In genomic region chr2:23564618-23564967, GRCh38 we compare ENCODE assay signal across 12 cellular contexts.
DNase-seq lines count a peak whose midpoint lies in the region; ATAC-seq, FAIRE-seq and TF ChIP-seq lines count a peak whose summit lies in the region.
"Had no signal": no experiment of that assay in that cellular context is flagged by ENCODE, and none has a peak within 500 bp of the region (broad histone marks: within the 10 kb centered on the region; RNA-seq: fewer than 3 reads in every experiment).

No MANE protein-coding gene starts in this region.

- H2BK15ac ChIP-seq in mesenchymal stem cell (ENCODE audit: low read depth, poor library complexity, severe bottlenecking) = no peak overlapping the region

- peak overlapping the region; percentile 55 for H2AK5ac ChIP-seq in mesenchymal stem cell (ENCODE audit: low read length, severe bottlenecking)

- no peak overlapping the region for H3K23ac ChIP-seq in mesenchymal stem cell (ENCODE audit: low read length in 2 of 2)

- H2BK5ac ChIP-seq in mesenchymal stem cell (ENCODE audit: low read depth, low read length, poor library complexity, severe bottlenecking) = no peak overlapping the region

- 90% methylated on average over 7 of the region's 7 CpGs for WGBS in mesenchymal stem cell

- no peak overlapping the region for H3K9ac ChIP-seq in mesenchymal stem cell (ENCODE audit: low read length)

- H2AFZ ChIP-seq in mesenchymal stem cell (ENCODE audit: low read depth, low read length) = no peak overlapping the region

- no peak overlapping the region for H3K14ac ChIP-seq in mesenchymal stem cell (ENCODE audit: low read length in 2 of 2)

- no peak overlapping the region for H3K4me3 Mint-ChIP-seq in HFFc6
- H3K4me3 Mint-ChIP-seq: CD4-positive, alpha-beta T cell had no signal

- H3K27me3 Mint-ChIP-seq in HFFc6 (ENCODE audit: insufficient read depth) = peaks cover 6% of the 10 kb centered on the region
- H3K27me3 Mint-ChIP-seq: CD4-positive, alpha-beta T cell had no signal

- H4K8ac ChIP-seq in mesenchymal stem cell (ENCODE audit: low read length) = no peak overlapping the region

- H3K27me3 ChIP-seq in mesenchymal stem cell (ENCODE audit: control insufficient read depth in 1 of 2, insufficient read depth in 1 of 2, low read length in 2 of 2) = peaks cover 0 to 2% of the 10 kb centered on the region in 2 experiments

- H3K9me3 ChIP-seq in mesenchymal stem cell (ENCODE audit: control insufficient read depth, low read length) = no peaks in the 10 kb centered on the region

- H2BK12ac ChIP-seq in mesenchymal stem cell (ENCODE audit: low read length in 2 of 2) = no peak overlapping the region

- peaks cover 29% of the 10 kb centered on the region for H3K4me1 ChIP-seq in mesenchymal stem cell (ENCODE audit: control insufficient read depth, insufficient read depth, low read depth, low read length)

- H3K4me1 Mint-ChIP-seq in HFFc6 (ENCODE audit: low read depth) = peaks cover 53% of the 10 kb centered on the region

- H3K4me2 ChIP-seq in mesenchymal stem cell (ENCODE audit: low read length, poor library complexity, severe bottlenecking) = no peak overlapping the region

- no peak for FAIRE-seq in HTR-8/SVneo (lab: Jason Lieb, UNC)
- FAIRE-seq: H54, TTC549 had no signal

- no peaks in the 10 kb centered on the region for H3K9me3 Mint-ChIP-seq in HFFc6
- H3K9me3 Mint-ChIP-seq: CD4-positive, alpha-beta T cell had no signal

- H3K27ac Mint-ChIP-seq in HFFc6 = peak overlapping the region; percentile 59; the same call in 1 of the 2 replicates
- H3K27ac Mint-ChIP-seq: CD4-positive, alpha-beta T cell had no signal

- H3K18ac ChIP-seq in mesenchymal stem cell (ENCODE audit: low read depth in 1 of 2, low read length in 2 of 2) = no peak overlapping the region

- H2BK120ac ChIP-seq in mesenchymal stem cell (ENCODE audit: low read depth, low read length) = no peak overlapping the region

- no peaks in the 10 kb centered on the region for H3K36me3 Mint-ChIP-seq in HFFc6 (ENCODE audit: low read depth)

- no peak overlapping the region for H4K91ac ChIP-seq in mesenchymal stem cell (ENCODE audit: low read length)

- TF ChIP-seq CTCF in HFFc6 (IDR thresholded peaks at IDR 0.05) = no peak

- no peak overlapping the region for H3K4ac ChIP-seq in mesenchymal stem cell (ENCODE audit: low read depth in 1 of 2, low read length in 2 of 2)

- no peak for ATAC-seq in GM18873 (IDR thresholded peaks at IDR 0.05; ENCODE audit: low FRiP score, unreplicated experiment)
- ATAC-seq: left colon had no signal

- peaks cover 5% of the 10 kb centered on the region for H3K79me1 ChIP-seq in mesenchymal stem cell (replicated peaks; ENCODE audit: low read length, poor library complexity, severe bottlenecking)

- peak overlapping the region; percentile 45 for H3K27ac ChIP-seq in epithelial cell of prostate
- H3K27ac ChIP-seq in mesenchymal stem cell (ENCODE audit: low read length, poor library complexity, severe bottlenecking) = no peak overlapping the region
- peak overlapping the region; percentile 69 for H3K27ac ChIP-seq in substantia nigra (ENCODE audit: low read depth, low read length, poor library complexity, severe bottlenecking)

- DNase-seq in HFFc6 = peak; percentile 48
- no peak for DNase-seq in epithelial cell of prostate (ENCODE audit: low read depth, low spot score)
- peak; percentile 29 for DNase-seq in mesenchymal stem cell
- peak in 2 of 49 donors; percentile 13 to 28 for DNase-seq in substantia nigra (lab: John Stamatoyannopoulos, UW)
- DNase-seq in HTR-8/SVneo (ENCODE audit: insufficient read length, low spot score) = no peak
- no peak for DNase-seq in activated CD4-positive, alpha-beta T cell treated with anti-CD3 and anti-CD28 coated beads for 48 hours
- DNase-seq in occipital lobe (lab: John Stamatoyannopoulos, UW) = no peak
- DNase-seq: CD4-positive, alpha-beta T cell had no signal

- H3K4me3 ChIP-seq in mesenchymal stem cell (ENCODE audit: insufficient read depth in 1 of 2, low read depth in 1 of 2, low read length in 2 of 2) = no peak overlapping the region

- peaks cover 9 to 13% of the 10 kb centered on the region in 2 experiments for H3K36me3 ChIP-seq in mesenchymal stem cell (ENCODE audit: control insufficient read depth in 1 of 2, insufficient read depth in 2 of 2, low read depth in 1 of 2, low read length in 2 of 2)

Comparison
In these comparisons a context has a peak if more than half of its experiments do, and no peak if none do; other contexts are left out.
1. DNase-seq: peak in HFFc6 (single experiment) and mesenchymal stem cell (single experiment); none in epithelial cell of prostate (single experiment), HTR-8/SVneo (single experiment), activated CD4-positive, alpha-beta T cell treated with anti-CD3 and anti-CD28 coated beads for 48 hours (single experiment) and occipital lobe (single experiment).